In the genomic region with DNA sequence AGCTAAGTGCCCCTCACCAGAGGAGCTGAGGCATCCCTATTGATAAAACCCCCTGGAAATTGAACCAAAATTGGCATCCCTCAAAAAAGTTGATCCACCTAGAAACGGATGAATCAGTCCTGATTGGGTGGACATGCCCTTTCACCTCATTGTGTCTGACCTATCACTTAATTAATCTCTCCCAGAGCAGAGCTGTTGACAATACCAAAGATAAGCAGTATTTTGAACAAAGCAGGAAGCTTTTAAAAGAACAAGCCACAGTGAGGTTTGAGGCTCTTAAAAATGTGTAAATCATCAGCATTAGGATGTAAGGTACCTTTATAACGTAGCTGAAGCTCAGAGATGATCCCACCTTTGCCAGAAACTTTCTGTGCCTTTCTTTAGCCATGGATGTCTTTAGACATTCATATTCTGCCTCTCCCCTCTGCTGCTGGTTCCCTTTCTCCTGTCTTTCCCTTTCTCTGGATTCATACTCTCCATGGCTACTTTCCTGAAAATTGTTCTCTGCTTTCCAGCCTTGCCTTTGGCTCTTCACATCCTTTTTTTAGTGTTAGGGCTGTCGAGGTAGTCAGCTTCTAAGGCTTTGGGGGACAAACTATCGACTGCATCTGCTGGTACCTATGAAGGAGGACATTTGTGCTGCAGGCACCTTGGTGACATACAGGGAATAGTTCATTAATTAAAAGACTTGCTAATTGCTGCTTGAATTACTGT, we compare ENCODE assay signal across 1 cellular context.
TF ChIP-seq lines count a peak whose summit lies in the region.

No MANE protein-coding gene starts in this region.

TF ChIP-seq in H1, 55 proteins besides CTCF, POLR2A, EP300 and RAD21:
- TF ChIP-seq SUZ12 (IDR thresholded peaks at IDR 0.05; ENCODE audit: low read length) = peak; percentile 69
- no peak for TF ChIP-seq SIX5 (IDR thresholded peaks at IDR 0.05; ENCODE audit: low read depth, low read length)
- TF ChIP-seq RNF2 (IDR thresholded peaks at IDR 0.05; ENCODE audit: borderline replicate concordance, low read depth, low read length, missing control alignments, poor library complexity, severe bottlenecking) = peak; percentile 82
